ENCODE assay signal across 9 cellular contexts in genomic region chr1:68120136-68120791, GRCh38.
DNase-seq lines count a peak whose midpoint lies in the region; ATAC-seq, FAIRE-seq and TF ChIP-seq lines count a peak whose summit lies in the region.
"Had no signal": no experiment of that assay in that cellular context is flagged by ENCODE, and none has a peak within 500 bp of the region (broad histone marks: within the 10 kb centered on the region; RNA-seq: fewer than 3 reads in every experiment).

No MANE protein-coding gene starts in this region.

- peak; percentile 85 for FAIRE-seq in islet of Langerhans (lab: Jason Lieb, UNC)

- peaks cover 21% of the 10 kb centered on the region for H3K4me1 Mint-ChIP-seq in brain

- TF ChIP-seq CTCF in brain (conservative IDR thresholded peaks at IDR 0.05) = peak; percentile 85 to 90

- H3K9me3 Mint-ChIP-seq in brain = no peaks in the 10 kb centered on the region
- H3K9me3 Mint-ChIP-seq: CD8-positive, alpha-beta memory T cell had no signal

- H3K27ac Mint-ChIP-seq in brain = peak overlapping the region in 3 of 5 experiments; percentile 71 to 83 (median 80)
- H3K27ac Mint-ChIP-seq: CD8-positive, alpha-beta memory T cell had no signal

- H3K27me3 Mint-ChIP-seq in brain = no peaks in the 10 kb centered on the region
- H3K27me3 Mint-ChIP-seq: CD8-positive, alpha-beta memory T cell had no signal

- H3K36me3 Mint-ChIP-seq in brain = peaks cover 5% of the 10 kb centered on the region
- H3K36me3 Mint-ChIP-seq: CD8-positive, alpha-beta memory T cell had no signal

- H3K4me3 Mint-ChIP-seq in brain = no peak overlapping the region
- H3K4me3 Mint-ChIP-seq: CD8-positive, alpha-beta memory T cell had no signal

- ATAC-seq in GM21360 (IDR thresholded peaks at IDR 0.05; ENCODE audit: unreplicated experiment) = peak; percentile 78

- DNase-seq in NCI-H2171 treated with DMSO at 0.1 percent for 48 hours (lab: John Stamatoyannopoulos, UW) = peak; percentile 64
- DNase-seq in NCI-H2171 (lab: John Stamatoyannopoulos, UW) = no peak
- peak; percentile 41 for DNase-seq in HK-2 (ENCODE audit: unreplicated experiment)
- peak; percentile 5 to 40 for DNase-seq in NOMO-1 (lab: John Stamatoyannopoulos, UW; ENCODE audit: unreplicated experiment in 2 of 2)
- DNase-seq in stimulated activated CD4-positive, alpha-beta T cell treated with anti-CD3 and anti-CD28 coated beads, TNF-alpha, amount 100 ng/mL, for 24 hours (ENCODE audit: low read depth in 3 of 3) = peak in 2 of 3 experiments; percentile 3 to 5
